Comparison of ENCODE assay signal across 8 cellular contexts in the genomic region with DNA sequence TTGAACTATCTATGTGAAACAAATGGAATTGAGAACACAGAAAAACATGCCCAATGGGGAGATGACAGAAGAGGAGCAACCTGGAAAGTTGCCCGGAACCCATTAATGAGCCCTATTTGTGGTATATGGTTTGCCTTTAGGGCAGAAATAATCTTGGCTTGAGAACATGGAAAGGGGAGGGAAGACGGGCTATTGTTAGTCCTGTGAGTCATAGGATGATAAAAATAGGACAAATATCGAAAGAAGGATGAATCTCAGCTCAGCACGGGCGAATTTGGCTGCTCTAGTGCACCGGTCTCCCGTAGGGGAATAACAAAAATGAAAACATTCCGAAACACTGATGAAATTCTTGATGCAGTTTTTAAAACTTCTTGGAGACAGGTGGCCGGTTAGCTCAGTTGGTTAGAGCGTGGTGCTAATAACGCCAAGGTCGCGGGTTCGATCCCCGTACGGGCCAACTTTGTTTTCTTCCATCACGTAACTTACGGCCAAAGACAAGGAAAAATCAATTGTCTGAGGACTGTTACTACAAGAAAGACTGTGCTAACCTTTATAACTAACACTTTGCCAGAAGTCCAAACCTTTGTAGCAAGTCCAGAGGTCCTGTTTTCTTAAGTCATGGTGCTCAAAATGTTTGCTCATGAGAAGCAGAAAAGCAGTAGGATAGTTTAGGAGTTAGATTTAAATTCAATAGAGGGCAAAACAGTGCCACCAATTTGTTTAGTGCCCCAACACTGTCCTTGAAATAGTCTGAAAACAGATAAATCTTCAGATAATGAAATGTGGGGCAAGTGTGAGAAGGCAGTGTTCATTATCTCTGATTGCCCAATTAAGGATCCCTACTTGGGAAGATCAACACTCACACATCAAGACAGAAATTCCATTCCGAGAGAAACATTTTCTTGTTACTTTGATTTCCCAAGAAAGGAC. TPM values are rescaled to one million over a fixed set of nuclear protein-coding genes. Genes with fewer than 3 reads are reported as not detected.
DNase-seq lines count a peak whose midpoint lies in the region; ATAC-seq and TF ChIP-seq lines count a peak whose summit lies in the region.

No MANE protein-coding gene starts in this region.

- intact Hi-C loops in left colon (cut with DNase I, micrococcal nuclease) = no loop called here

- H3K9me3 Mint-ChIP-seq in WTC11 = no peaks in the 10 kb centered on the region

- DNase-seq in NCI-H2196 treated with DMSO at 0.1 percent for 48 hours (lab: John Stamatoyannopoulos, UW; ENCODE audit: unreplicated experiment) = peak; percentile 47
- peak; percentile 83 for DNase-seq in WTC11 (ENCODE audit: low spot score)
- DNase-seq in cerebellar cortex (ENCODE audit: low spot score) = peak; percentile 90
- DNase-seq in left colon = peak; percentile 46 to 77
- peak; percentile 70 to 71 for DNase-seq in stimulated activated CD4-positive, alpha-beta T cell treated with anti-CD3 and anti-CD28 coated beads, Interleukin-15, amount 100 ng/mL, for 48 hours (ENCODE audit: low read depth in 2 of 2)
- DNase-seq in HPDE6-E6E7 (ENCODE audit: extremely low spot score) = no peak

- POLR2A ChIA-PET in WTC11 (lab: Charles Lee) = interaction anchor here (0.5 kb wide), 1 partner anchor 19 kb away, joined by 9 read pairs; no protein-coding TSS in a partner anchor

- H3K4me3 Mint-ChIP-seq in WTC11 = no peak overlapping the region

- H3K27ac Mint-ChIP-seq in WTC11 = no peak overlapping the region

- no peak for TF ChIP-seq CTCF in GM12875 (IDR thresholded peaks at IDR 0.05; ENCODE audit: borderline replicate concordance, insufficient read depth, low read depth, low read length)
- TF ChIP-seq CTCF in WTC11 (IDR thresholded peaks at IDR 0.05) = no peak

- H3K4me3 ChIP-seq in GM12875 (ENCODE audit: low read depth, low read length) = peak overlapping the region; percentile 54

- H3K27me3 Mint-ChIP-seq in WTC11 (ENCODE audit: low read depth) = no peaks in the 10 kb centered on the region

- H3K4me1 Mint-ChIP-seq in WTC11 = peaks cover 20% of the 10 kb centered on the region

- CTCF ChIA-PET in WTC11 (lab: Charles Lee) = interaction anchor here (0.5 to 2.6 kb wide), 3 partner anchors 20 to 213 kb away, joined by 4 to 12 read pairs (median 5); no protein-coding TSS in a partner anchor

- H3K36me3 Mint-ChIP-seq in WTC11 = no peaks in the 10 kb centered on the region

- ATAC-seq in HG02970 (IDR thresholded peaks at IDR 0.05; ENCODE audit: low FRiP score, unreplicated experiment) = peak; percentile 39
- peak; percentile 29 for ATAC-seq in WTC11
- peak; percentile 72 for ATAC-seq in left colon

TF ChIP-seq in WTC11, 78 proteins besides CTCF, POLR2A, EP300 and RAD21:
- TF ChIP-seq SP1 (CRISPR knock-in tag; conservative IDR thresholded peaks at IDR 0.05) (0 out of 2 replicates have a peak, but pooled peaks have one; percentile 39), ETV6 (CRISPR knock-in tag; IDR thresholded peaks at IDR 0.05) (peak; percentile 35; the same call in 1 of the 2 replicates), TEAD1 (CRISPR knock-in tag; IDR thresholded peaks at IDR 0.05) (peak; percentile 60; the same call in 1 of the 2 replicates), MXD4 (CRISPR knock-in tag; IDR thresholded peaks at IDR 0.05; ENCODE audit: borderline replicate concordance) (0 out of 2 replicates have a peak, but pooled peaks have one; percentile 39), KAT7 (CRISPR knock-in tag; IDR thresholded peaks at IDR 0.05; ENCODE audit: borderline replicate concordance) (no peak), GABPB1 (CRISPR knock-in tag; IDR thresholded peaks at IDR 0.05) (peak; percentile 73)
- TF ChIP-seq, protein P1, sequence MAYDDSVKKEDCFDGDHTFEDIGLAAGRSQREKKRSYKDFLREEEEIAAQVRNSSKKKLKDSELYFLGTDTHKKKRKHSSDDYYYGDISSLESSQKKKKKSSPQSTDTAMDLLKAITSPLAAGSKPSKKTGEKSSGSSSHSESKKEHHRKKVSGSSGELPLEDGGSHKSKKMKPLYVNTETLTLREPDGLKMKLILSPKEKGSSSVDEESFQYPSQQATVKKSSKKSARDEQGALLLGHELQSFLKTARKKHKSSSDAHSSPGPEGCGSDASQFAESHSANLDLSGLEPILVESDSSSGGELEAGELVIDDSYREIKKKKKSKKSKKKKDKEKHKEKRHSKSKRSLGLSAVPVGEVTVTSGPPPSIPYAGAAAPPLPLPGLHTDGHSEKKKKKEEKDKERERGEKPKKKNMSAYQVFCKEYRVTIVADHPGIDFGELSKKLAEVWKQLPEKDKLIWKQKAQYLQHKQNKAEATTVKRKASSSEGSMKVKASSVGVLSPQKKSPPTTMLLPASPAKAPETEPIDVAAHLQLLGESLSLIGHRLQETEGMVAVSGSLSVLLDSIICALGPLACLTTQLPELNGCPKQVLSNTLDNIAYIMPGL (CRISPR knock-in tag; IDR thresholded peaks at IDR 0.05) = peak; percentile 87
- TF ChIP-seq, protein P2, sequence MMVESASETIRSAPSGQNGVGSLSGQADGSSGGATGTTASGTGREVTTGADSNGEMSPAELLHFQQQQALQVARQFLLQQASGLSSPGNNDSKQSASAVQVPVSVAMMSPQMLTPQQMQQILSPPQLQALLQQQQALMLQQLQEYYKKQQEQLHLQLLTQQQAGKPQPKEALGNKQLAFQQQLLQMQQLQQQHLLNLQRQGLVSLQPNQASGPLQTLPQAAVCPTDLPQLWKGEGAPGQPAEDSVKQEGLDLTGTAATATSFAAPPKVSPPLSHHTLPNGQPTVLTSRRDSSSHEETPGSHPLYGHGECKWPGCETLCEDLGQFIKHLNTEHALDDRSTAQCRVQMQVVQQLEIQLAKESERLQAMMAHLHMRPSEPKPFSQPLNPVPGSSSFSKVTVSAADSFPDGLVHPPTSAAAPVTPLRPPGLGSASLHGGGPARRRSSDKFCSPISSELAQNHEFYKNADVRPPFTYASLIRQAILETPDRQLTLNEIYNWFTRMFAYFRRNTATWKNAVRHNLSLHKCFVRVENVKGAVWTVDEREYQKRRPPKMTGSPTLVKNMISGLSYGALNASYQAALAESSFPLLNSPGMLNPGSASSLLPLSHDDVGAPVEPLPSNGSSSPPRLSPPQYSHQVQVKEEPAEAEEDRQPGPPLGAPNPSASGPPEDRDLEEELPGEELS (CRISPR knock-in tag; IDR thresholded peaks at IDR 0.05) = no peak
TF ChIP-seq in WTC11: peak in this region for 6.

RNA-seq across cellular contexts. Expression of a gene that starts 15.8 kb away (rescaled TPM):
- 57.1 to 67.4 TPM (median 57.6 TPM) in 3 replicates for total RNA-seq in WTC11 (2021)
- total RNA-seq in left colon = 10 to 100 TPM; 54.9 to 55.7 TPM

RNA-seq across cellular contexts. Expression of a gene that starts 42.7 kb away (rescaled TPM):
- 21.0 to 22.1 TPM (median 21.6 TPM) in 3 replicates for total RNA-seq in WTC11 (2021)
- total RNA-seq in left colon = 10 to 100 TPM; 12.7 to 15.4 TPM

RNA-seq across cellular contexts. Expression of a gene that starts 53.9 kb away (rescaled TPM):
- total RNA-seq in WTC11 (2021) = 0.14 to 0.15 TPM in 2 of 3 replicates, not detected in the other
- total RNA-seq in left colon = not detected
